8 cellular contexts compared by ENCODE assay signal in the genomic region with DNA sequence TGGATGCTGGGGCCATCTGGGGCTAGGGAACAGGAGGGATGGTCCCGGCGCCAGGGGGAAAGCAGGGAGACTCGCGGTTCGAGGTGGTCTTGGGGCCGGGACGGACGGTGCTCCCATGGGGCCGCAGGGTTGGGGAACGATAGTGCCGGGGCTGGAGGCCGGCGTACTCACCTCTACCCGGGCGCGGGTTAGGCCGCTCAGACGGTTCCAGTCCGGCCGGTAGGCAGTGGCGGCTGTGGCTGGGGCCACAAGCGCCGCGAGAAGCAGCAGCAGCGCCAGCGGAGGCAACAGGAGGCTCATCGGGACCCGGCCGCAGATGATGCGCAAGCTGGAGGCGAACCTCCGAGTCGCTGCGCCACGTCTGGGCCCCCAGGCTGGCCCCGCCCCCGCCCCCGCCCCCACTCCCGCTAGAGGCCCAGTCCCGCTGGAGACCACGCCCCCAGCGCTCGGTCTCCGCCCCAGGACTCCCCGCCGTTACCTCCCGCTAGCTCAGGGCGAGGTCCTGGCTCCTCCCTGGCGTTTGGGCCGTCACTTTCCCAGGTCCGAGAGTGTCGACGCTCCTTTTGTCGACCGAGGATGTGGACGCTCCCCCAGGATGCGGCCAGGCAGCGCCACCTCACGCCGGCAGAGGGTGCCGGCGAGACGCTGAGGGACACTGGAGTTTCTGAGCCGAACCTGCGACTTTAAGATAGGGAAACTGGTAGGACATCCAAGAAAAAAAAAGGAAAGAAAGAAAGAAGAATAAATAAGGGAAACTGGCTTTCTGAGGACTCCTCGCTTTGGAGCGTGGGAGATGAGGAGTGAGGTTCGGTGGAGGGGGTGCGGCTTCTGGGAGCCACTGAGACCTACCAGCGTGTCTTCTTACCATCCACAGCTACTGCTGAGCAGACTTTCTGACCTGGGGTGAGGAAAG. TPM values are rescaled to one million over a fixed set of nuclear protein-coding genes. Genes with fewer than 3 reads are reported as not detected.
A peak's percentile ranks its signal among the peaks of the same experiment; 100 is the strongest.
DNase-seq lines count a peak whose midpoint lies in the region; ATAC-seq, FAIRE-seq and TF ChIP-seq lines count a peak whose summit lies in the region.

A gene with protein sequence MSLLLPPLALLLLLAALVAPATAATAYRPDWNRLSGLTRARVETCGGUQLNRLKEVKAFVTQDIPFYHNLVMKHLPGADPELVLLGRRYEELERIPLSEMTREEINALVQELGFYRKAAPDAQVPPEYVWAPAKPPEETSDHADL (minus strand): TSS at position 363 of the 913 bp plus-strand sequence. CDS start 63 bp downstream, at position 300.

- peaks cover 6% of the 10 kb centered on the region for H3K4me1 Mint-ChIP-seq in mesothelial cell of epicardium

- H3K4me1 ChIP-seq in BLaER1 treated with 17β-estradiol and CSF1 and Interleukin-3, amounts not matched to agents 10 nM and 100 nM: peaks cover 9 to 31% (median 23%) of the 10 kb centered on the region in 10 experiments

- H4K20me1 ChIP-seq in BLaER1 treated with 17β-estradiol and CSF1 and Interleukin-3, amounts not matched to agents 10 nM and 100 nM: peaks cover 0 to 15% (median 0%) of the 10 kb centered on the region in 11 experiments; a peak in 4 of 22 replicates

- peak; percentile 93 to 94 for DNase-seq in NOMO-1 (lab: John Stamatoyannopoulos, UW; ENCODE audit: unreplicated experiment in 2 of 2)
- peak; percentile 85 for DNase-seq in activated CD8-positive, alpha-beta memory T cell treated with anti-CD3 and anti-CD28 coated beads, Interleukin-2, amount 50 U/mL, for 4 hours
- DNase-seq in mesothelial cell of epicardium (ENCODE audit: low spot score in 2 of 2, unreplicated experiment in 2 of 2): peak; percentile 87 to 90
- DNase-seq in stimulated activated CD8-positive, alpha-beta memory T cell treated with anti-CD3 and anti-CD28 coated beads, Interleukin-15, amount 100 ng/mL, for 4 hours (ENCODE audit: low read depth in 2 of 2): peak; percentile 67 to 70

- peak; percentile 89 for ATAC-seq in GM19328 (IDR thresholded peaks at IDR 0.05; ENCODE audit: unreplicated experiment)
- ATAC-seq in HG03520 (IDR thresholded peaks at IDR 0.05; ENCODE audit: unreplicated experiment): peak; percentile 66

- H3K36me3 ChIP-seq in BLaER1 treated with 17β-estradiol and CSF1 and Interleukin-3, amounts not matched to agents 10 nM and 100 nM: peaks cover 0 to 30% (median 6%) of the 10 kb centered on the region in 11 experiments; a peak in 7 of 22 replicates

- no peaks in the 10 kb centered on the region for H3K9me3 Mint-ChIP-seq in mesothelial cell of epicardium

- peaks cover 2% of the 10 kb centered on the region for H3K27me3 Mint-ChIP-seq in mesothelial cell of epicardium (ENCODE audit: low read depth)

- peak; percentile 97 for FAIRE-seq in endometrium (lab: Jason Lieb, UNC)

- peak within 1 kb of the TSS; percentile 71 for H3K4me3 Mint-ChIP-seq in mesothelial cell of epicardium

- peak within 1 kb of the TSS; percentile 56 for H3K27ac Mint-ChIP-seq in mesothelial cell of epicardium

- peak within 1 kb of the TSS; percentile 52 to 70 (median 59) for H3K4me3 ChIP-seq in BLaER1 treated with 17β-estradiol and CSF1 and Interleukin-3, amounts not matched to agents 10 nM and 100 nM

- H3K27me3 ChIP-seq in BLaER1 treated with 17β-estradiol and CSF1 and Interleukin-3, amounts not matched to agents 10 nM and 100 nM: 0 out of 22 replicates have a peak, but pooled peaks cover 0 to 4% (median 0%) of the 10 kb centered on the region in 11 experiments

- TF ChIP-seq CTCF in mesothelial cell of epicardium (IDR thresholded peaks at IDR 0.05; ENCODE audit: unreplicated experiment): peak; percentile 72

- H3K27ac ChIP-seq in BLaER1 treated with 17β-estradiol and CSF1 and Interleukin-3, amounts not matched to agents 10 nM and 100 nM: peak within 1 kb of the TSS in 10 of 11 experiments; percentile 38 to 74 (median 54); a peak in 13 of 22 replicates

- H3K9ac ChIP-seq in BLaER1 treated with 17β-estradiol and CSF1 and Interleukin-3, amounts not matched to agents 10 nM and 100 nM: peak within 1 kb of the TSS; percentile 60 to 78 (median 74); a peak in 21 of 22 replicates

- peaks cover 2% of the 10 kb centered on the region for H3K36me3 Mint-ChIP-seq in mesothelial cell of epicardium

- H3K9me3 ChIP-seq in BLaER1 treated with 17β-estradiol and CSF1 and Interleukin-3, amounts not matched to agents 10 nM and 100 nM (replicated peaks in 1 of 11): peaks cover 2 to 15% (median 8%) of the 10 kb centered on the region in 11 experiments

- H3K4me2 ChIP-seq in BLaER1 treated with 17β-estradiol and CSF1 and Interleukin-3, amounts not matched to agents 10 nM and 100 nM: peak within 1 kb of the TSS; percentile 81 to 96 (median 90)

RNA-seq across cellular contexts. Expression of the gene that starts here (rescaled TPM):
- 38.8 to 40.9 TPM (median 39.7 TPM) in 3 replicates for total RNA-seq in mesothelial cell of epicardium

Comparison
In these comparisons a context has a peak if more than half of its experiments do, and no peak if none do; other contexts are left out.
1. Peak in every context shown above with its lines: DNase-seq, ATAC-seq, H3K4me3 ChIP-seq and H3K27ac ChIP-seq.